2 cellular contexts compared by ENCODE assay signal in the genomic region with DNA sequence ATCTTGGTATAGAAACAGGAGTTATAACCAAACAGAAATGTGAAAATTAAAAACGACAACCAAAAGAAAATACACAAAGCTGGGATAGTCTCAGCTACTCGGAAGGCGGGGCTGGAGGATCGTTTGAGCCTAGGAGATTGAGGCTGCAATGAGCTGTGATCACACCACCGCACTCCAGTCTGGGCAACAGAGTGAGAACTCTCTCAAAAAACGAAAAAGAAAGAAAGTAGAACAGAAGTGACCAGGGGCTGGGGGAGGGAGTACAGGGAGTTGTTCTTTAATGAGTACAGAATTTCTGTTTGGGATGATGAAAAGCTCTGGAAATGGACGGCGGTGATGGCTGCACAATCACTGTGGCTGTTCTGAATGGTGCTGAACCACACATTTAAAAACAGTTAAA.
TF ChIP-seq lines count a peak whose summit lies in the region.

No MANE protein-coding gene starts in this region.

TF ChIP-seq in WTC11, 78 proteins besides CTCF, POLR2A, EP300 and RAD21 (continues in another document):
- TF ChIP-seq ZNF317 (CRISPR knock-in tag; IDR thresholded peaks at IDR 0.05; ENCODE audit: borderline replicate concordance, low read depth) = no peak
- TF ChIP-seq, protein P1, sequence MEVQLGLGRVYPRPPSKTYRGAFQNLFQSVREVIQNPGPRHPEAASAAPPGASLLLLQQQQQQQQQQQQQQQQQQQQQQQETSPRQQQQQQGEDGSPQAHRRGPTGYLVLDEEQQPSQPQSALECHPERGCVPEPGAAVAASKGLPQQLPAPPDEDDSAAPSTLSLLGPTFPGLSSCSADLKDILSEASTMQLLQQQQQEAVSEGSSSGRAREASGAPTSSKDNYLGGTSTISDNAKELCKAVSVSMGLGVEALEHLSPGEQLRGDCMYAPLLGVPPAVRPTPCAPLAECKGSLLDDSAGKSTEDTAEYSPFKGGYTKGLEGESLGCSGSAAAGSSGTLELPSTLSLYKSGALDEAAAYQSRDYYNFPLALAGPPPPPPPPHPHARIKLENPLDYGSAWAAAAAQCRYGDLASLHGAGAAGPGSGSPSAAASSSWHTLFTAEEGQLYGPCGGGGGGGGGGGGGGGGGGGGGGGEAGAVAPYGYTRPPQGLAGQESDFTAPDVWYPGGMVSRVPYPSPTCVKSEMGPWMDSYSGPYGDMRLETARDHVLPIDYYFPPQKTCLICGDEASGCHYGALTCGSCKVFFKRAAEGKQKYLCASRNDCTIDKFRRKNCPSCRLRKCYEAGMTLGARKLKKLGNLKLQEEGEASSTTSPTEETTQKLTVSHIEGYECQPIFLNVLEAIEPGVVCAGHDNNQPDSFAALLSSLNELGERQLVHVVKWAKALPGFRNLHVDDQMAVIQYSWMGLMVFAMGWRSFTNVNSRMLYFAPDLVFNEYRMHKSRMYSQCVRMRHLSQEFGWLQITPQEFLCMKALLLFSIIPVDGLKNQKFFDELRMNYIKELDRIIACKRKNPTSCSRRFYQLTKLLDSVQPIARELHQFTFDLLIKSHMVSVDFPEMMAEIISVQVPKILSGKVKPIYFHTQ (CRISPR knock-in tag; IDR thresholded peaks at IDR 0.05) = no peak
- no peak for TF ChIP-seq ZNF671 (CRISPR knock-in tag; IDR thresholded peaks at IDR 0.05)
- TF ChIP-seq, protein P2, sequence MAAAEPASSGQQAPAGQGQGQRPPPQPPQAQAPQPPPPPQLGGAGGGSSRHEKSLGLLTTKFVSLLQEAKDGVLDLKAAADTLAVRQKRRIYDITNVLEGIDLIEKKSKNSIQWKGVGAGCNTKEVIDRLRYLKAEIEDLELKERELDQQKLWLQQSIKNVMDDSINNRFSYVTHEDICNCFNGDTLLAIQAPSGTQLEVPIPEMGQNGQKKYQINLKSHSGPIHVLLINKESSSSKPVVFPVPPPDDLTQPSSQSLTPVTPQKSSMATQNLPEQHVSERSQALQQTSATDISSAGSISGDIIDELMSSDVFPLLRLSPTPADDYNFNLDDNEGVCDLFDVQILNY (CRISPR knock-in tag; IDR thresholded peaks at IDR 0.05) = no peak
- no peak for TF ChIP-seq NFE2L1 (CRISPR knock-in tag; IDR thresholded peaks at IDR 0.05)
- TF ChIP-seq ZNF416 (CRISPR knock-in tag; IDR thresholded peaks at IDR 0.05) = no peak
- TF ChIP-seq, protein P3, sequence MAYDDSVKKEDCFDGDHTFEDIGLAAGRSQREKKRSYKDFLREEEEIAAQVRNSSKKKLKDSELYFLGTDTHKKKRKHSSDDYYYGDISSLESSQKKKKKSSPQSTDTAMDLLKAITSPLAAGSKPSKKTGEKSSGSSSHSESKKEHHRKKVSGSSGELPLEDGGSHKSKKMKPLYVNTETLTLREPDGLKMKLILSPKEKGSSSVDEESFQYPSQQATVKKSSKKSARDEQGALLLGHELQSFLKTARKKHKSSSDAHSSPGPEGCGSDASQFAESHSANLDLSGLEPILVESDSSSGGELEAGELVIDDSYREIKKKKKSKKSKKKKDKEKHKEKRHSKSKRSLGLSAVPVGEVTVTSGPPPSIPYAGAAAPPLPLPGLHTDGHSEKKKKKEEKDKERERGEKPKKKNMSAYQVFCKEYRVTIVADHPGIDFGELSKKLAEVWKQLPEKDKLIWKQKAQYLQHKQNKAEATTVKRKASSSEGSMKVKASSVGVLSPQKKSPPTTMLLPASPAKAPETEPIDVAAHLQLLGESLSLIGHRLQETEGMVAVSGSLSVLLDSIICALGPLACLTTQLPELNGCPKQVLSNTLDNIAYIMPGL (CRISPR knock-in tag; IDR thresholded peaks at IDR 0.05) = no peak
- TF ChIP-seq ZNF396 (CRISPR knock-in tag; IDR thresholded peaks at IDR 0.05; ENCODE audit: borderline replicate concordance) = no peak
- no peak for TF ChIP-seq HMGA2 (CRISPR knock-in tag; IDR thresholded peaks at IDR 0.05)
- TF ChIP-seq TEAD4 (CRISPR knock-in tag; IDR thresholded peaks at IDR 0.05) = no peak
- no peak for TF ChIP-seq NR1H2 (CRISPR knock-in tag; IDR thresholded peaks at IDR 0.05)
- TF ChIP-seq, protein P4, sequence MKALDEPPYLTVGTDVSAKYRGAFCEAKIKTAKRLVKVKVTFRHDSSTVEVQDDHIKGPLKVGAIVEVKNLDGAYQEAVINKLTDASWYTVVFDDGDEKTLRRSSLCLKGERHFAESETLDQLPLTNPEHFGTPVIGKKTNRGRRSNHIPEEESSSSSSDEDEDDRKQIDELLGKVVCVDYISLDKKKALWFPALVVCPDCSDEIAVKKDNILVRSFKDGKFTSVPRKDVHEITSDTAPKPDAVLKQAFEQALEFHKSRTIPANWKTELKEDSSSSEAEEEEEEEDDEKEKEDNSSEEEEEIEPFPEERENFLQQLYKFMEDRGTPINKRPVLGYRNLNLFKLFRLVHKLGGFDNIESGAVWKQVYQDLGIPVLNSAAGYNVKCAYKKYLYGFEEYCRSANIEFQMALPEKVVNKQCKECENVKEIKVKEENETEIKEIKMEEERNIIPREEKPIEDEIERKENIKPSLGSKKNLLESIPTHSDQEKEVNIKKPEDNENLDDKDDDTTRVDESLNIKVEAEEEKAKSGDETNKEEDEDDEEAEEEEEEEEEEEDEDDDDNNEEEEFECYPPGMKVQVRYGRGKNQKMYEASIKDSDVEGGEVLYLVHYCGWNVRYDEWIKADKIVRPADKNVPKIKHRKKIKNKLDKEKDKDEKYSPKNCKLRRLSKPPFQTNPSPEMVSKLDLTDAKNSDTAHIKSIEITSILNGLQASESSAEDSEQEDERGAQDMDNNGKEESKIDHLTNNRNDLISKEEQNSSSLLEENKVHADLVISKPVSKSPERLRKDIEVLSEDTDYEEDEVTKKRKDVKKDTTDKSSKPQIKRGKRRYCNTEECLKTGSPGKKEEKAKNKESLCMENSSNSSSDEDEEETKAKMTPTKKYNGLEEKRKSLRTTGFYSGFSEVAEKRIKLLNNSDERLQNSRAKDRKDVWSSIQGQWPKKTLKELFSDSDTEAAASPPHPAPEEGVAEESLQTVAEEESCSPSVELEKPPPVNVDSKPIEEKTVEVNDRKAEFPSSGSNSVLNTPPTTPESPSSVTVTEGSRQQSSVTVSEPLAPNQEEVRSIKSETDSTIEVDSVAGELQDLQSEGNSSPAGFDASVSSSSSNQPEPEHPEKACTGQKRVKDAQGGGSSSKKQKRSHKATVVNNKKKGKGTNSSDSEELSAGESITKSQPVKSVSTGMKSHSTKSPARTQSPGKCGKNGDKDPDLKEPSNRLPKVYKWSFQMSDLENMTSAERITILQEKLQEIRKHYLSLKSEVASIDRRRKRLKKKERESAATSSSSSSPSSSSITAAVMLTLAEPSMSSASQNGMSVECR (CRISPR knock-in tag; IDR thresholded peaks at IDR 0.05; ENCODE audit: borderline replicate concordance) = no peak

TF ChIP-seq in HepG2, 621 proteins besides CTCF, POLR2A, EP300 and RAD21:
- no peak for TF ChIP-seq SP140L (CRISPR knock-in tag; IDR thresholded peaks at IDR 0.05; ENCODE audit: borderline replicate concordance)
- no peak for TF ChIP-seq ZNF326 (CRISPR knock-in tag; IDR thresholded peaks at IDR 0.05; ENCODE audit: borderline replicate concordance)
- TF ChIP-seq, protein P5, sequence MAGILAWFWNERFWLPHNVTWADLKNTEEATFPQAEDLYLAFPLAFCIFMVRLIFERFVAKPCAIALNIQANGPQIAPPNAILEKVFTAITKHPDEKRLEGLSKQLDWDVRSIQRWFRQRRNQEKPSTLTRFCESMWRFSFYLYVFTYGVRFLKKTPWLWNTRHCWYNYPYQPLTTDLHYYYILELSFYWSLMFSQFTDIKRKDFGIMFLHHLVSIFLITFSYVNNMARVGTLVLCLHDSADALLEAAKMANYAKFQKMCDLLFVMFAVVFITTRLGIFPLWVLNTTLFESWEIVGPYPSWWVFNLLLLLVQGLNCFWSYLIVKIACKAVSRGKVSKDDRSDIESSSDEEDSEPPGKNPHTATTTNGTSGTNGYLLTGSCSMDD (CRISPR knock-in tag; IDR thresholded peaks at IDR 0.05) = no peak
- TF ChIP-seq ZNF232 (CRISPR knock-in tag; IDR thresholded peaks at IDR 0.05; ENCODE audit: borderline replicate concordance) = no peak
- TF ChIP-seq ZNF350 (CRISPR knock-in tag; IDR thresholded peaks at IDR 0.05; ENCODE audit: borderline replicate concordance, low read depth) = no peak
- no peak for TF ChIP-seq KMT2A (CRISPR knock-in tag; IDR thresholded peaks at IDR 0.05)
- TF ChIP-seq, protein P6, sequence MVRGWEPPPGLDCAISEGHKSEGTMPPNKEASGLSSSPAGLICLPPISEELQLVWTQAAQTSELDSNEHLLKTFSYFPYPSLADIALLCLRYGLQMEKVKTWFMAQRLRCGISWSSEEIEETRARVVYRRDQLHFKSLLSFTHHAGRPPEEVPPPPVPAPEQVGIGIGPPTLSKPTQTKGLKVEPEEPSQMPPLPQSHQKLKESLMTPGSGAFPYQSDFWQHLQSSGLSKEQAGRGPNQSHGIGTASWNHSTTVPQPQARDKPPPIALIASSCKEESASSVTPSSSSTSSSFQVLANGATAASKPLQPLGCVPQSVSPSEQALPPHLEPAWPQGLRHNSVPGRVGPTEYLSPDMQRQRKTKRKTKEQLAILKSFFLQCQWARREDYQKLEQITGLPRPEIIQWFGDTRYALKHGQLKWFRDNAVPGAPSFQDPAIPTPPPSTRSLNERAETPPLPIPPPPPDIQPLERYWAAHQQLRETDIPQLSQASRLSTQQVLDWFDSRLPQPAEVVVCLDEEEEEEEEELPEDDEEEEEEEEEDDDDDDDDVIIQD (CRISPR knock-in tag; IDR thresholded peaks at IDR 0.05; ENCODE audit: low read depth) = no peak
- TF ChIP-seq HOXA7 (CRISPR knock-in tag; IDR thresholded peaks at IDR 0.05) = no peak
- TF ChIP-seq, protein P7, sequence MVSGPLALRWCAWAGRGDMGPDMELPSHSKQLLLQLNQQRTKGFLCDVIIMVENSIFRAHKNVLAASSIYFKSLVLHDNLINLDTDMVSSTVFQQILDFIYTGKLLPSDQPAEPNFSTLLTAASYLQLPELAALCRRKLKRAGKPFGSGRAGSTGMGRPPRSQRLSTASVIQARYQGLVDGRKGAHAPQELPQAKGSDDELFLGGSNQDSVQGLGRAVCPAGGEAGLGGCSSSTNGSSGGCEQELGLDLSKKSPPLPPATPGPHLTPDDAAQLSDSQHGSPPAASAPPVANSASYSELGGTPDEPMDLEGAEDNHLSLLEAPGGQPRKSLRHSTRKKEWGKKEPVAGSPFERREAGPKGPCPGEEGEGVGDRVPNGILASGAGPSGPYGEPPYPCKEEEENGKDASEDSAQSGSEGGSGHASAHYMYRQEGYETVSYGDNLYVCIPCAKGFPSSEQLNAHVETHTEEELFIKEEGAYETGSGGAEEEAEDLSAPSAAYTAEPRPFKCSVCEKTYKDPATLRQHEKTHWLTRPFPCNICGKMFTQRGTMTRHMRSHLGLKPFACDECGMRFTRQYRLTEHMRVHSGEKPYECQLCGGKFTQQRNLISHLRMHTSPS (CRISPR knock-in tag; IDR thresholded peaks at IDR 0.05; ENCODE audit: low read depth) = no peak
- TF ChIP-seq HES4 (CRISPR knock-in tag; IDR thresholded peaks at IDR 0.05; ENCODE audit: borderline replicate concordance) = no peak
- TF ChIP-seq, protein P8, sequence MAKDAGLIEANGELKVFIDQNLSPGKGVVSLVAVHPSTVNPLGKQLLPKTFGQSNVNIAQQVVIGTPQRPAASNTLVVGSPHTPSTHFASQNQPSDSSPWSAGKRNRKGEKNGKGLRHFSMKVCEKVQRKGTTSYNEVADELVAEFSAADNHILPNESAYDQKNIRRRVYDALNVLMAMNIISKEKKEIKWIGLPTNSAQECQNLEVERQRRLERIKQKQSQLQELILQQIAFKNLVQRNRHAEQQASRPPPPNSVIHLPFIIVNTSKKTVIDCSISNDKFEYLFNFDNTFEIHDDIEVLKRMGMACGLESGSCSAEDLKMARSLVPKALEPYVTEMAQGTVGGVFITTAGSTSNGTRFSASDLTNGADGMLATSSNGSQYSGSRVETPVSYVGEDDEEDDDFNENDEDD (CRISPR knock-in tag; IDR thresholded peaks at IDR 0.05; ENCODE audit: borderline replicate concordance) = no peak
- TF ChIP-seq, protein P9, sequence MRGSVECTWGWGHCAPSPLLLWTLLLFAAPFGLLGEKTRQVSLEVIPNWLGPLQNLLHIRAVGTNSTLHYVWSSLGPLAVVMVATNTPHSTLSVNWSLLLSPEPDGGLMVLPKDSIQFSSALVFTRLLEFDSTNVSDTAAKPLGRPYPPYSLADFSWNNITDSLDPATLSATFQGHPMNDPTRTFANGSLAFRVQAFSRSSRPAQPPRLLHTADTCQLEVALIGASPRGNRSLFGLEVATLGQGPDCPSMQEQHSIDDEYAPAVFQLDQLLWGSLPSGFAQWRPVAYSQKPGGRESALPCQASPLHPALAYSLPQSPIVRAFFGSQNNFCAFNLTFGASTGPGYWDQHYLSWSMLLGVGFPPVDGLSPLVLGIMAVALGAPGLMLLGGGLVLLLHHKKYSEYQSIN (CRISPR knock-in tag; IDR thresholded peaks at IDR 0.05; ENCODE audit: borderline replicate concordance) = no peak
- TF ChIP-seq TAF1 (CRISPR knock-in tag; IDR thresholded peaks at IDR 0.05) = no peak
- no peak for TF ChIP-seq ZNF121 (CRISPR knock-in tag; IDR thresholded peaks at IDR 0.05)
- TF ChIP-seq, protein P10, sequence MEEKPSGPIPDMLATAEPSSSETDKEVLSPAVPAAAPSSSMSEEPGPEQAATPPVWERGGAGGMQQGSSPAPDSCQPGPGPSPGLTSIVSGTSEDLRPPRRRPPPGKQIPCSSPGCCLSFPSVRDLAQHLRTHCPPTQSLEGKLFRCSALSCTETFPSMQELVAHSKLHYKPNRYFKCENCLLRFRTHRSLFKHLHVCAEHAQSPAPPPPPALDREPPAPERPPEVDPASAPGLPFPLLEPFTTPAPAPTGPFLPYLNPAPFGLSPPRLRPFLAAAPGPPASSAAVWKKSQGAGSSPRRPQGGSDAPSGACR (CRISPR knock-in tag; IDR thresholded peaks at IDR 0.05) = no peak
- no peak for TF ChIP-seq ZNF605 (CRISPR knock-in tag; IDR thresholded peaks at IDR 0.05)
- TF ChIP-seq, protein P11, sequence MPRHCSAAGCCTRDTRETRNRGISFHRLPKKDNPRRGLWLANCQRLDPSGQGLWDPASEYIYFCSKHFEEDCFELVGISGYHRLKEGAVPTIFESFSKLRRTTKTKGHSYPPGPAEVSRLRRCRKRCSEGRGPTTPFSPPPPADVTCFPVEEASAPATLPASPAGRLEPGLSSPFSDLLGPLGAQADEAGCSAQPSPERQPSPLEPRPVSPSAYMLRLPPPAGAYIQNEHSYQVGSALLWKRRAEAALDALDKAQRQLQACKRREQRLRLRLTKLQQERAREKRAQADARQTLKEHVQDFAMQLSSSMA (CRISPR knock-in tag; IDR thresholded peaks at IDR 0.05) = no peak
- no peak for TF ChIP-seq ZEB1 (IDR thresholded peaks at IDR 0.05; ENCODE audit: insufficient replicate concordance, low read depth)
- TF ChIP-seq, protein P12, sequence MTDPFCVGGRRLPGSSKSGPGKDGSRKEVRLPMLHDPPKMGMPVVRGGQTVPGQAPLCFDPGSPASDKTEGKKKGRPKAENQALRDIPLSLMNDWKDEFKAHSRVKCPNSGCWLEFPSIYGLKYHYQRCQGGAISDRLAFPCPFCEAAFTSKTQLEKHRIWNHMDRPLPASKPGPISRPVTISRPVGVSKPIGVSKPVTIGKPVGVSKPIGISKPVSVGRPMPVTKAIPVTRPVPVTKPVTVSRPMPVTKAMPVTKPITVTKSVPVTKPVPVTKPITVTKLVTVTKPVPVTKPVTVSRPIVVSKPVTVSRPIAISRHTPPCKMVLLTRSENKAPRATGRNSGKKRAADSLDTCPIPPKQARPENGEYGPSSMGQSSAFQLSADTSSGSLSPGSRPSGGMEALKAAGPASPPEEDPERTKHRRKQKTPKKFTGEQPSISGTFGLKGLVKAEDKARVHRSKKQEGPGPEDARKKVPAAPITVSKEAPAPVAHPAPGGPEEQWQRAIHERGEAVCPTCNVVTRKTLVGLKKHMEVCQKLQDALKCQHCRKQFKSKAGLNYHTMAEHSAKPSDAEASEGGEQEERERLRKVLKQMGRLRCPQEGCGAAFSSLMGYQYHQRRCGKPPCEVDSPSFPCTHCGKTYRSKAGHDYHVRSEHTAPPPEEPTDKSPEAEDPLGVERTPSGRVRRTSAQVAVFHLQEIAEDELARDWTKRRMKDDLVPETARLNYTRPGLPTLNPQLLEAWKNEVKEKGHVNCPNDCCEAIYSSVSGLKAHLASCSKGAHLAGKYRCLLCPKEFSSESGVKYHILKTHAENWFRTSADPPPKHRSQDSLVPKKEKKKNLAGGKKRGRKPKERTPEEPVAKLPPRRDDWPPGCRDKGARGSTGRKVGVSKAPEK (CRISPR knock-in tag; IDR thresholded peaks at IDR 0.05; ENCODE audit: borderline replicate concordance) = no peak
